23 cellular contexts compared by ENCODE assay signal in genomic region chr9:5113994-5114748, GRCh38.
"Had no signal": no experiment of that assay in that cellular context is flagged by ENCODE, and none has a peak within 500 bp of the region (broad histone marks: within the 10 kb centered on the region; RNA-seq: fewer than 3 reads in every experiment).

No MANE protein-coding gene starts in this region.

- H3K9me3 Mint-ChIP-seq: natural killer cell, type B pancreatic cell had no signal

- H3K4me3 Mint-ChIP-seq: activated B cell treated with CpG ODN at 0.5 μM for 24 hours; activated CD4-positive, alpha-beta T cell treated with anti-CD3 and anti-CD28 coated beads for 36 hours; activated naive CD8-positive, alpha-beta T cell; mesothelial cell of epicardium; natural killer cell; T-helper 1 cell treated with Interleukin-12 subunit alpha and Interleukin-12 subunit beta and Interleukin-4 antibody, amounts not matched to agents 30 μg/mL and 1 μg/mL, for 36 hours; type B pancreatic cell had no signal

- H3K27ac Mint-ChIP-seq: activated B cell treated with CpG ODN at 0.5 μM for 24 hours; activated CD4-positive, alpha-beta T cell treated with anti-CD3 and anti-CD28 coated beads for 36 hours; activated naive CD8-positive, alpha-beta T cell; mesothelial cell of epicardium; natural killer cell; type B pancreatic cell had no signal

- H3K36me3 Mint-ChIP-seq: natural killer cell had no signal

- H3K36me3 ChIP-seq: left lung, SJCRH30 had no signal

- H3K27ac ChIP-seq: adrenal gland, heart right ventricle, left lung, neutrophil, SJCRH30, testis had no signal

- H3K27me3 Mint-ChIP-seq: activated B cell treated with CpG ODN at 0.5 μM for 24 hours; activated CD4-positive, alpha-beta T cell treated with anti-CD3 and anti-CD28 coated beads for 36 hours; activated naive CD8-positive, alpha-beta T cell; type B pancreatic cell had no signal

- H3K27me3 ChIP-seq: adrenal gland, heart right ventricle, left lung, neutrophil, SJCRH30, testis had no signal

- DNase-seq: activated B cell treated with CpG ODN at 0.5 μM for 24 hours; activated CD4-positive, alpha-beta T cell treated with anti-CD3 and anti-CD28 coated beads for 36 hours; activated CD4-positive, alpha-beta T cell treated with anti-CD3 and anti-CD28 coated beads, Interleukin-2, amount 50 U/mL, for 4 hours; activated naive CD4-positive, alpha-beta T cell; activated T-cell treated with anti-CD3 and anti-CD28 coated beads for 4 hours; cortex of kidney; heart right ventricle; islet precursor cell; mammary epithelial cell; natural killer cell; SJCRH30; small intestine; stimulated activated CD4-positive, alpha-beta T cell treated with anti-CD3 and anti-CD28 coated beads, Interleukin-15, amount 100 ng/mL, for 24 hours; stimulated activated CD8-positive, alpha-beta memory T cell treated with anti-CD3 and anti-CD28 coated beads, Interleukin-4, amount 100 ng/mL, for 48 hours; stimulated activated naive CD4-positive, alpha-beta T cell; testis had no signal

- H3K4me3 ChIP-seq: adrenal gland, heart right ventricle, left lung, SJCRH30, testis had no signal

- H3K4me1 ChIP-seq: adrenal gland, heart right ventricle, left lung, SJCRH30, testis had no signal

- ATAC-seq: activated CD4-positive, alpha-beta T cell treated with anti-CD3 and anti-CD28 coated beads for 36 hours; left lung; natural killer cell had no signal

- H3K9me3 ChIP-seq: adrenal gland, neutrophil, SJCRH30, testis had no signal

- H3K4me1 Mint-ChIP-seq: activated B cell treated with CpG ODN at 0.5 μM for 24 hours; activated CD4-positive, alpha-beta T cell treated with anti-CD3 and anti-CD28 coated beads for 36 hours; mesothelial cell of epicardium had no signal
